Comparison of ENCODE assay signal across 16 cellular contexts in the genomic region with DNA sequence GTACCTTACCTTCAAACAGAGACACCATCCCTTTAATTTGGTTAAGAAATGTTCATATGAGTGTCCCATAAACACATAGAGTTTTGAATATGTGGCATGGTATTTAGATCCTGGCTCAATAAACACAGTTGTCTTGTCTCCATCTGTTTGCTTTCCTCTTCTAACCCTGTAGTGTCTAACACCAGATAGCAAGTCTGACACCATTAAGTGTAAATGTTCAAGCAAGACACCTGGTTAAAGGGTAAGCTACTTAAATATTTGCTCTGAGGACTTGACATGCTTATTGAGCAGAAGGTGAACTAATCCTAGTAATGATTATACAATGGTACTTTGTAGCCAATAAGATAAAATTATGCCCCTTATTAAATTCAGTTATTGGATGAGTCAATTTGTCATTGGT.
"Had no signal": no experiment of that assay in that cellular context is flagged by ENCODE, and none has a peak within 500 bp of the region (broad histone marks: within the 10 kb centered on the region; RNA-seq: fewer than 3 reads in every experiment).

No MANE protein-coding gene starts in this region.

- DNase-seq: effector CD4-positive, alpha-beta T cell; gastrocnemius medialis; heart right ventricle; hypothalamus; kidney glomerular epithelial cell; left lung; lower lobe of right lung; natural killer cell; posterior cingulate gyrus; right cardiac atrium; stimulated activated CD4-positive, alpha-beta T cell treated with anti-CD3 and anti-CD28 coated beads, Interleukin-2, amount 100 ng/mL, for 48 hours; stimulated activated naive CD4-positive, alpha-beta T cell treated with Interleukin-2 at 50 U/mL for 16 hours; trophoblast cell had no signal

- ATAC-seq: esophagus mucosa, gastrocnemius medialis, heart right ventricle, left lung, lower lobe of right lung, natural killer cell, right cardiac atrium had no signal

- H3K4me1 ChIP-seq: gastrocnemius medialis, heart right ventricle, left lung, lower lobe of right lung had no signal

- H3K27ac ChIP-seq: coronary artery, gastrocnemius medialis, heart right ventricle, left lung, lower lobe of right lung had no signal

- H3K4me3 ChIP-seq: coronary artery, gastrocnemius medialis, heart right ventricle, left lung, lower lobe of right lung, smooth muscle cell had no signal

- H3K36me3 ChIP-seq: gastrocnemius medialis, heart right ventricle, left lung, lower lobe of right lung had no signal

- H3K27me3 ChIP-seq: gastrocnemius medialis, heart right ventricle, left lung had no signal

- H3K4me2 ChIP-seq: smooth muscle cell had no signal
